In genomic region chr5:14208071-14209021, GRCh38 we compare ENCODE assay signal across 8 cellular contexts.
DNase-seq lines count a peak whose midpoint lies in the region; ATAC-seq and TF ChIP-seq lines count a peak whose summit lies in the region.

No MANE protein-coding gene starts in this region.

- WGBS in mammary epithelial cell (ENCODE audit: low coverage, missing lambda C conversion rate), result 46% methylated on average over 8 of the region's 8 CpGs
- WGBS in ovary, 3 donors, result 16 to 30% (median 17%) methylated on average over 8 of the region's 8 CpGs

- CTCF ChIA-PET in mammary epithelial cell (lab: Charles Lee; ENCODE audit: low non-redundant PET), result interaction anchor here (0.6 to 0.7 kb wide), 3 partner anchors 28 to 441 kb away, joined by 3 to 4 read pairs (median 4); no protein-coding TSS in a partner anchor

- H3K4me3 ChIP-seq in mammary epithelial cell (replicated peaks in 1 of 3; ENCODE audit: insufficient read depth in 1 of 3, low read depth in 2 of 3, low read length in 3 of 3) (peak overlapping the region in 2 of 3 experiments; percentile 10 to 30), ovary (peak overlapping the region; percentile 4)

- peaks cover 2% of the 10 kb centered on the region for H3K27me3 Mint-ChIP-seq in activated T-helper 2 cell treated with anti-CD3 and anti-CD28 coated beads, Interferon-gamma antibody, Interleukin-2, Interleukin-4, amounts not matched to agents 10 μg/mL and 5 μg/mL and 100 μg/mL, durations not matched to agents 14 hours and 24 hours and 36 hours (ENCODE audit: low read depth)

- intact Hi-C loops in mammary epithelial cell (cut with micrococcal nuclease), result loop anchor here (1.0 to 5.0 kb wide), 4 partner anchors 51 to 221 kb away; no protein-coding TSS in a partner anchor
- intact Hi-C loops in ovary (cut with DNase I), result loop anchor here in 1 of 4 donors (10.0 kb wide), 1 partner anchor 46 kb away; no protein-coding TSS in a partner anchor
- intact Hi-C loops in activated T-helper 2 cell treated with anti-CD3 and anti-CD28 coated beads, Interferon-gamma antibody, Interleukin-2, Interleukin-4, amounts not matched to agents 10 μg/mL and 5 μg/mL and 100 μg/mL, durations not matched to agents 14 hours and 24 hours and 36 hours (cut with micrococcal nuclease), result no loop called here

- in situ Hi-C loops in mammary epithelial cell (cut with MboI; ENCODE audit: low sequenced_read_pairs in 2 of 2), result loop anchor here in 1 of 2 donors (10.0 kb wide), 1 partner anchor 54 kb away; no protein-coding TSS in a partner anchor

- DNase-seq in Daoy (ENCODE audit: low read depth) (peak; percentile 67), mammary epithelial cell (peak; percentile 90), ovary (peak in 1 of 5 donors; percentile 38), germinal center (ENCODE audit: low spot score) (no peak)
- no peak for DNase-seq in activated CD4-positive, alpha-beta T cell treated with anti-CD3 and anti-CD28 coated beads for 48 hours
- no peak for DNase-seq in activated T-helper 2 cell treated with anti-CD3 and anti-CD28 coated beads, Interferon-gamma antibody, Interleukin-2, Interleukin-4, amounts not matched to agents 10 μg/mL and 5 μg/mL and 100 μg/mL, durations not matched to agents 14 hours and 24 hours and 36 hours (ENCODE audit: low spot score)

- no peaks in the 10 kb centered on the region for H4K20me1 ChIP-seq in mammary epithelial cell (ENCODE audit: insufficient read depth, low read length)

- H3K36me3 ChIP-seq in mammary epithelial cell (ENCODE audit: insufficient read depth, low read length), result no peaks in the 10 kb centered on the region
- H3K36me3 ChIP-seq in ovary, result no peaks in the 10 kb centered on the region

- no peak for TF ChIP-seq POLR2A in ovary (IDR thresholded peaks at IDR 0.05)

- H3K27ac ChIP-seq in mammary epithelial cell (ENCODE audit: insufficient read depth, low read depth, low read length) (peak overlapping the region; percentile 91), ovary (peak overlapping the region in 1 of 2 donors; percentile 46)

- H3K27ac Mint-ChIP-seq in activated T-helper 2 cell treated with anti-CD3 and anti-CD28 coated beads, Interferon-gamma antibody, Interleukin-2, Interleukin-4, amounts not matched to agents 10 μg/mL and 5 μg/mL and 100 μg/mL, durations not matched to agents 14 hours and 24 hours and 36 hours, result no peak overlapping the region

- peaks cover 99% of the 10 kb centered on the region for H3K79me2 ChIP-seq in mammary epithelial cell (ENCODE audit: insufficient read depth, low read length)

- H3K9me3 ChIP-seq in mammary epithelial cell (replicated peaks; ENCODE audit: insufficient read depth, low read length), result no peaks in the 10 kb centered on the region
- no peaks in the 10 kb centered on the region for H3K9me3 ChIP-seq in ovary

- no peak overlapping the region for H3K4me3 Mint-ChIP-seq in activated T-helper 2 cell treated with anti-CD3 and anti-CD28 coated beads, Interferon-gamma antibody, Interleukin-2, Interleukin-4, amounts not matched to agents 10 μg/mL and 5 μg/mL and 100 μg/mL, durations not matched to agents 14 hours and 24 hours and 36 hours (ENCODE audit: low read depth)

- peak overlapping the region; percentile 57 for H3K9ac ChIP-seq in mammary epithelial cell (ENCODE audit: insufficient read depth, low read length)

- H3K4me1 Mint-ChIP-seq in activated T-helper 2 cell treated with anti-CD3 and anti-CD28 coated beads, Interferon-gamma antibody, Interleukin-2, Interleukin-4, amounts not matched to agents 10 μg/mL and 5 μg/mL and 100 μg/mL, durations not matched to agents 14 hours and 24 hours and 36 hours (ENCODE audit: low read depth), result peaks cover 17% of the 10 kb centered on the region

- no peaks in the 10 kb centered on the region for H3K36me3 Mint-ChIP-seq in activated T-helper 2 cell treated with anti-CD3 and anti-CD28 coated beads, Interferon-gamma antibody, Interleukin-2, Interleukin-4, amounts not matched to agents 10 μg/mL and 5 μg/mL and 100 μg/mL, durations not matched to agents 14 hours and 24 hours and 36 hours (ENCODE audit: low read depth)

- H3K27me3 ChIP-seq in mammary epithelial cell (ENCODE audit: insufficient read depth, low read length) (no peaks in the 10 kb centered on the region), ovary (no peaks in the 10 kb centered on the region)

- TF ChIP-seq CTCF in mammary epithelial cell (conservative IDR thresholded peaks at IDR 0.05 in 1 of 2, IDR thresholded peaks at IDR 0.05 in 1 of 2; ENCODE audit: extremely low read depth in 1 of 2, insufficient read depth in 1 of 2, low read depth in 1 of 2, low read length in 2 of 2) (no peak), ovary (IDR thresholded peaks at IDR 0.05) (no peak)

- dilution Hi-C loops in mammary epithelial cell (cut with HindIII; ENCODE audit: low sequenced_read_pairs), result no loop called here

- TSS peak; percentile 55 for BruUV-seq in mammary epithelial cell (replicated peaks; lab: Mats Ljungman, UMichigan)

- H3K4me2 ChIP-seq in mammary epithelial cell (ENCODE audit: insufficient read depth, low read depth, low read length), result peak overlapping the region; percentile 88

- no peak for TF ChIP-seq EP300 in ovary (IDR thresholded peaks at IDR 0.05)

- H3K4me1 ChIP-seq in mammary epithelial cell (ENCODE audit: insufficient read depth, low read length) (peaks cover 86% of the 10 kb centered on the region), ovary (ENCODE audit: insufficient read depth) (peaks cover 19% of the 10 kb centered on the region)

- no peaks in the 10 kb centered on the region for H3K9me3 Mint-ChIP-seq in activated T-helper 2 cell treated with anti-CD3 and anti-CD28 coated beads, Interferon-gamma antibody, Interleukin-2, Interleukin-4, amounts not matched to agents 10 μg/mL and 5 μg/mL and 100 μg/mL, durations not matched to agents 14 hours and 24 hours and 36 hours

- H2AFZ ChIP-seq in mammary epithelial cell (ENCODE audit: low read depth, low read length), result no peak overlapping the region

- ATAC-seq in GM19468 (IDR thresholded peaks at IDR 0.05; ENCODE audit: extremely low read depth, unreplicated experiment), result peak; percentile 44
- ATAC-seq in HG03558 (IDR thresholded peaks at IDR 0.05; ENCODE audit: extremely low read depth, unreplicated experiment), result peak; percentile 47

Comparison
In these comparisons a context has a peak if more than half of its experiments do, and no peak if none do; other contexts are left out.
1. DNase-seq: peak in Daoy (single experiment) and mammary epithelial cell (single experiment); none in activated CD4-positive, alpha-beta T cell treated with anti-CD3 and anti-CD28 coated beads for 48 hours (single experiment), activated T-helper 2 cell treated with anti-CD3 and anti-CD28 coated beads, Interferon-gamma antibody, Interleukin-2, Interleukin-4, amounts not matched to agents 10 μg/mL and 5 μg/mL and 100 μg/mL, durations not matched to agents 14 hours and 24 hours and 36 hours (single experiment) and germinal center (single experiment).